ENCODE assay signal across 1 cellular context in genomic region chr3:53072653-53073552, GRCh38.
TF ChIP-seq lines count a peak whose summit lies in the region.

No MANE protein-coding gene starts in this region.

TF ChIP-seq in K562, 482 proteins besides CTCF, POLR2A, EP300 and RAD21 (continued from another document and continues in another):
- TF ChIP-seq ATF3 (IDR thresholded peaks at IDR 0.05) (no peak), ATF3 (CRISPR knock-in tag; conservative IDR thresholded peaks at IDR 0.05) (no peak), SLC30A9 (CRISPR knock-in tag; IDR thresholded peaks at IDR 0.05) (no peak), ZNF444 (CRISPR knock-in tag; IDR thresholded peaks at IDR 0.05) (no peak), POLR2G (IDR thresholded peaks at IDR 0.05; ENCODE audit: low read depth, low read length) (peak; percentile 32; the same call in 1 of the 2 replicates), E2F4 (CRISPR knock-in tag; IDR thresholded peaks at IDR 0.05; ENCODE audit: low read depth) (no peak), ZNF224 (CRISPR knock-in tag; IDR thresholded peaks at IDR 0.05) (no peak), BACH1 (tag; IDR thresholded peaks at IDR 0.05) (no peak), PKNOX1 (IDR thresholded peaks at IDR 0.05) (peak; percentile 76), PTBP1 (IDR thresholded peaks at IDR 0.05; ENCODE audit: low read depth, low read length) (no peak), IRF9 (tag; IDR thresholded peaks at IDR 0.05) (no peak), PHF8 (IDR thresholded peaks at IDR 0.05; ENCODE audit: borderline replicate concordance, low read length) (peak; percentile 30; the same call in 1 of the 2 replicates), BRD9 (IDR thresholded peaks at IDR 0.05; ENCODE audit: low read depth, partially characterized antibody) (no peak), FOS (IDR thresholded peaks at IDR 0.05; ENCODE audit: extremely low read depth, insufficient read length) (no peak), U2AF2 (optimal IDR thresholded peaks at IDR 0.05; ENCODE audit: low read depth, low read length) (no peak), RBM22 (IDR thresholded peaks at IDR 0.05; ENCODE audit: low read depth, low read length, poor library complexity, severe bottlenecking) (no peak), DACH1 (IDR thresholded peaks at IDR 0.05; ENCODE audit: partially characterized antibody) (no peak), BDP1 (IDR thresholded peaks at IDR 0.05; ENCODE audit: insufficient read depth, insufficient read length) (no peak), E2F8 (IDR thresholded peaks at IDR 0.05; ENCODE audit: low read depth, partially characterized antibody) (no peak), BMI1 (IDR thresholded peaks at IDR 0.05; ENCODE audit: low read length) (no peak), TCF15 (CRISPR knock-in tag; IDR thresholded peaks at IDR 0.05) (no peak), ZFP91 (CRISPR knock-in tag; IDR thresholded peaks at IDR 0.05) (no peak), EZH2 (IDR thresholded peaks at IDR 0.05; ENCODE audit: borderline replicate concordance, low read depth, low read length) (no peak), ELK1 (CRISPR knock-in tag; IDR thresholded peaks at IDR 0.05) (no peak), NFYB (IDR thresholded peaks at IDR 0.05; ENCODE audit: extremely low read depth, insufficient read length) (no peak), RFX5 (IDR thresholded peaks at IDR 0.05; ENCODE audit: low read depth, low read length) (no peak), ATF1 (CRISPR knock-in tag; IDR thresholded peaks at IDR 0.05) (no peak), ATF1 (tag; IDR thresholded peaks at IDR 0.05) (no peak), CREM (IDR thresholded peaks at IDR 0.05; ENCODE audit: low read depth) (peak; percentile 17; the same call in 1 of the 2 replicates), HMG20A (CRISPR knock-in tag; conservative IDR thresholded peaks at IDR 0.05) (no peak), ZNF57 (CRISPR knock-in tag; IDR thresholded peaks at IDR 0.05) (no peak), SMAD1 (IDR thresholded peaks at IDR 0.05; ENCODE audit: low read depth, low read length, partially characterized antibody) (no peak), SPI1 (IDR thresholded peaks at IDR 0.05; ENCODE audit: borderline replicate concordance, low read depth, low read length) (peak; percentile 60; the same call in 1 of the 2 replicates), SREBF2 (CRISPR knock-in tag; IDR thresholded peaks at IDR 0.05) (no peak), ETS2 (tag; IDR thresholded peaks at IDR 0.05; ENCODE audit: borderline replicate concordance, poor library complexity, severe bottlenecking) (no peak), ZFP36 (IDR thresholded peaks at IDR 0.05; ENCODE audit: low read depth, low read length, partially characterized antibody) (no peak), IFI16 (CRISPR knock-in tag; IDR thresholded peaks at IDR 0.05) (no peak), ID3 (CRISPR knock-in tag; IDR thresholded peaks at IDR 0.05) (no peak), ID3 (tag; IDR thresholded peaks at IDR 0.05) (no peak), ZNF780A (CRISPR knock-in tag; IDR thresholded peaks at IDR 0.05) (no peak), ZNF311 (CRISPR knock-in tag; IDR thresholded peaks at IDR 0.05) (no peak), CBX2 (IDR thresholded peaks at IDR 0.05; ENCODE audit: insufficient read depth, low read length, poor library complexity, severe bottlenecking) (no peak), PHTF2 (CRISPR knock-in tag; IDR thresholded peaks at IDR 0.05) (no peak), ZNF695 (CRISPR knock-in tag; IDR thresholded peaks at IDR 0.05) (no peak), SREBF1 (IDR thresholded peaks at IDR 0.05; ENCODE audit: borderline replicate concordance, low read depth, low read length) (no peak), TGIF2 (CRISPR knock-in tag; IDR thresholded peaks at IDR 0.05) (no peak), FOSL1 (tag; conservative IDR thresholded peaks at IDR 0.05) (no peak), ZFX (CRISPR knock-in tag; IDR thresholded peaks at IDR 0.05) (no peak), GATA2 (CRISPR knock-in tag; IDR thresholded peaks at IDR 0.05) (no peak), SIX5 (IDR thresholded peaks at IDR 0.05; ENCODE audit: borderline replicate concordance in 1 of 2, insufficient read depth in 1 of 2, low read depth in 1 of 2, low read length in 2 of 2) (no peak), ZEB2 (IDR thresholded peaks at IDR 0.05) (no peak), ARID4B (CRISPR knock-in tag; IDR thresholded peaks at IDR 0.05) (peak; percentile 42; the same call in 1 of the 2 replicates), DPF2 (IDR thresholded peaks at IDR 0.05) (no peak), ZBTB2 (IDR thresholded peaks at IDR 0.05) (no peak), MTF1 (CRISPR knock-in tag; IDR thresholded peaks at IDR 0.05; ENCODE audit: borderline replicate concordance) (no peak), ZBTB1 (CRISPR knock-in tag; IDR thresholded peaks at IDR 0.05; ENCODE audit: borderline replicate concordance, low read depth) (no peak), SETDB1 (IDR thresholded peaks at IDR 0.05; ENCODE audit: low read length) (no peak), KAT7 (CRISPR knock-in tag; IDR thresholded peaks at IDR 0.05; ENCODE audit: borderline replicate concordance) (no peak)
